ENCODE assay signal across 8 cellular contexts in the genomic region with DNA sequence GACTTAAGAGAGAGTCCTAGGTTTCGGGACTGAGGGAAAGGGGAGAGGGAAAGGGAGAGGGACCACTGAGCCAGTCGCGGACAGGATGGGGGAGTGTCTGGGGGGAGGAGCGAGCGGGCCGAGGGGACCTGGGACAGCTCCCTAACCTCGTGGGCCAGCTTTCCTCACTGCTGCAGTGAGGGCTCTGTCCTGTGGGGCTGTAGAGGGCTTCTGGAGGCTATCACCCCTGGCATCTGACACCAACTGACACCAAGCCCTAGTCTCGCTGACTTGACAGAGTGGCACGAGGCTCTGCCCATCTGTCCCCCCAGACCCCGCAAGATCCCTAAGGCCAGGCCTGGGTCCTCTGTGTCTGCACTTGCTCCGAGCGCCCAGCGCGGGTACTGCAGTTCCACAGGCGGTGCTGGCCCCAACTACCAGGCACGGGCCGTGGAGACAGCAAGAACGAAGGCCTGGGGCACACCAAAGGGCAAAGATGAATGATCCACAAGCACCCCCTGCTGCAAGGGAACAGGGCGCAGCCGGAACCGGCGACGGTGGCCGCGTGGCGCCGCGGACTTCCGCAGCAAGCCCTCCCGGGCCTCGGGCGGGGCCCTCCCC. TPM values are rescaled to one million over a fixed set of nuclear protein-coding genes. Genes with fewer than 3 reads are reported as not detected.
DNase-seq lines count a peak whose midpoint lies in the region; ATAC-seq lines count a peak whose summit lies in the region.

No MANE protein-coding gene starts in this region.

- H3K36me3 ChIP-seq in SJCRH30: no peaks in the 10 kb centered on the region
- no peaks in the 10 kb centered on the region for H3K36me3 ChIP-seq in mesodermal cell (ENCODE audit: control insufficient read depth, insufficient read depth, low read length)
- no peaks in the 10 kb centered on the region for H3K36me3 ChIP-seq in thymus (ENCODE audit: control insufficient read depth, insufficient read depth)

- H3K9me3 ChIP-seq in SJCRH30 (replicated peaks) (no peaks in the 10 kb centered on the region), mesodermal cell (ENCODE audit: control insufficient read depth, low read length) (no peaks in the 10 kb centered on the region), thymus (ENCODE audit: control insufficient read depth) (no peaks in the 10 kb centered on the region)

- DNase-seq in CD1c-positive myeloid dendritic cell (ENCODE audit: extremely low spot score) (peak; percentile 1), SJCRH30 (peak; percentile 44 to 50), ecto neural progenitor cell (ENCODE audit: low spot score) (peak; percentile 55), SKM-1 treated with dmso at 0.1 percent for 144 hours (lab: John Stamatoyannopoulos, UW; ENCODE audit: unreplicated experiment) (no peak)

- H3K4me1 ChIP-seq in SJCRH30 (no peaks in the 10 kb centered on the region), mesodermal cell (ENCODE audit: control insufficient read depth, insufficient read depth, low read length, poor library complexity, severe bottlenecking) (no peaks in the 10 kb centered on the region), thymus (ENCODE audit: control insufficient read depth, insufficient read depth, low read length) (peaks cover 7% of the 10 kb centered on the region)

- no peaks in the 10 kb centered on the region for H3K27me3 ChIP-seq in SJCRH30
- no peaks in the 10 kb centered on the region for H3K27me3 ChIP-seq in thymus (ENCODE audit: control insufficient read depth, insufficient read depth)

- 0% methylated on average over 5 to 9 of the region's 32 CpGs for WGBS in mesodermal cell (ENCODE audit: insufficient coverage in 2 of 2), 2 experiments
- 1% methylated on average over 32 of the region's 32 CpGs for WGBS in thymus

- peak overlapping the region; percentile 93 for H3K4me3 ChIP-seq in SJCRH30
- peak overlapping the region; percentile 62 for H3K4me3 ChIP-seq in mesodermal cell (ENCODE audit: extremely low read depth, insufficient read depth, low read length, poor library complexity, severe bottlenecking)
- peak overlapping the region; percentile 63 for H3K4me3 ChIP-seq in thymus (ENCODE audit: low read length)

- ATAC-seq in GM18909 (IDR thresholded peaks at IDR 0.05; ENCODE audit: poor library complexity, unreplicated experiment) (peak; percentile 36), HG03097 (IDR thresholded peaks at IDR 0.05; ENCODE audit: low FRiP score, unreplicated experiment) (peak; percentile 25)

- H3K27ac ChIP-seq in SJCRH30 (peak overlapping the region; percentile 66), mesodermal cell (ENCODE audit: low read depth, low read length, severe bottlenecking) (peak overlapping the region; percentile 29), thymus (ENCODE audit: low read depth) (peak overlapping the region; percentile 18)

RNA-seq across cellular contexts. Expression of a gene that starts 0.5 kb away (rescaled TPM):
- 29.6 and 29.8 TPM in 2 replicates for total RNA-seq in SJCRH30 (2014; rRNA removed; shearing (Covaris generic))
- polyA plus RNA-seq in mesodermal cell (2013, experiment 1 of 2): 22.9 TPM
- 20.7 TPM for polyA plus RNA-seq in mesodermal cell (2013, experiment 2 of 2)
- 47.6 TPM for polyA plus RNA-seq in thymus

RNA-seq across cellular contexts. Expression of a gene that starts 24.1 kb away (rescaled TPM):
- total RNA-seq in SJCRH30 (2014; rRNA removed; shearing (Covaris generic)): 0.10 and 0.67 TPM in 2 replicates
- not detected for polyA plus RNA-seq in mesodermal cell (2013, experiment 1 of 2)
- not detected for polyA plus RNA-seq in mesodermal cell (2013, experiment 2 of 2)
- 1.2 TPM for polyA plus RNA-seq in thymus

RNA-seq across cellular contexts. Expression of a gene that starts 24.9 kb away (rescaled TPM):
- total RNA-seq in SJCRH30 (2014; rRNA removed; shearing (Covaris generic)): 0.15 and 0.16 TPM in 2 replicates
- polyA plus RNA-seq in mesodermal cell (2013, experiment 1 of 2): 158 TPM
- polyA plus RNA-seq in mesodermal cell (2013, experiment 2 of 2): 104 TPM
- polyA plus RNA-seq in thymus: 21.6 TPM

RNA-seq across cellular contexts. Expression of a gene that starts 47.5 kb away (rescaled TPM):
- total RNA-seq in SJCRH30 (2014; rRNA removed; shearing (Covaris generic)): 0.05 and 0.06 TPM in 2 replicates
- polyA plus RNA-seq in mesodermal cell (2013, experiment 1 of 2): 0.18 TPM
- 0.46 TPM for polyA plus RNA-seq in mesodermal cell (2013, experiment 2 of 2)
- 0.02 TPM for polyA plus RNA-seq in thymus

RNA-seq across cellular contexts. Expression of a gene that starts 58.6 kb away (rescaled TPM):
- total RNA-seq in SJCRH30 (2014; rRNA removed; shearing (Covaris generic)): not detected in 2 replicates
- 0.18 TPM for polyA plus RNA-seq in mesodermal cell (2013, experiment 1 of 2)
- polyA plus RNA-seq in mesodermal cell (2013, experiment 2 of 2): 0.10 TPM
- 0.27 TPM for polyA plus RNA-seq in thymus
